ENCODE assay signal across 7 cellular contexts in the genomic region with DNA sequence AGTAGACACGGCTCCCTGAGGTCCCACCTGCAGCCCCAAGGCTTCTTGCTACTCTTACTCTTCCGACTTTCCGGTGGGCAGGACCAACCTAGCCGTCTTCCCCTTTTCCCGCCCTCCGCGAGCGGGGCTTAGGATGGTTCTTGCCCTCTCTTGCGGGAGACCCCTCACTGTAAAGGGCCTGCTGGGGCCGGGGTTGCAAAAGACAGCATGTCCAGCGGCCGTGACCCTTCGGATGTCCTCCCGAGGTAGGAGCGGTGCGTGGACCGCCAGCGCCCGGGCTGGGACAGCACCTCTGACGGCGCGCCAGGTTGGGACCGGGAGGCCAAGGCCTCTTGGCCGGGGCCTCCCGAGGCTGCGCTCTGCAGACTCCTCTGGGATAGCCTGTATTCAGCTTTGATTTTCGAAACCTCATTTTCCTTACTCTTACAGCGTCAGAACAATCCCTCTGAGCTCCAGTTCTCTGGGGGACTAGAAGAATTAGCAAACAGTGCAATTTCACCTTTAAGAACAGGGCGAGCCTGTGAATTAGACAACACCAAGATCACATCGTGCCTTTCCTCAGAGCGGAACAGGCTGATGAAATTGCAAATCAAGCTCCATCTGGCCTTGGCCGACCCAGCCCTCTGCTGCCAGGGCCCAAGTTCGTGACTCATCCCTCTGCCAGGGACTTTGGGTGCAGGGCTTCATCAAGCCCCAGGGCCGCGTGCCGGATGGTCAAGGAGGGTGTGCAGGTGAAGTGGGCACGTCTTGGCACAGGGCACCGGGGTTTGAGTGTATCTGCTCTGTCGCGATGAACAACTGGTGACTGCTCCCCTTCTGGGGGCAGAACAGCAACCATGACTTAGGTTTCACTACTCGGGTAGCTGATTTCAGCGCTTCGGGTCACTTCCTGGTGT. TPM values are rescaled to one million over a fixed set of nuclear protein-coding genes. Genes with fewer than 3 reads are reported as not detected.
DNase-seq lines count a peak whose midpoint lies in the region; ATAC-seq lines count a peak whose summit lies in the region.

No MANE protein-coding gene starts in this region.

- peak overlapping the region; percentile 48 for H3K4me3 ChIP-seq in ectodermal cell (ENCODE audit: insufficient read depth, low read depth, low read length)
- peak overlapping the region; percentile 62 for H3K4me3 ChIP-seq in mucosa of stomach (ENCODE audit: low read length)

- DNase-seq in LoVo (ENCODE audit: low spot score): peak; percentile 80
- no peak for DNase-seq in NCI-H226
- DNase-seq in NCI-H2196 treated with DMSO at 0.1 percent for 48 hours (lab: John Stamatoyannopoulos, UW; ENCODE audit: unreplicated experiment): no peak

- H3K36me3 ChIP-seq in ectodermal cell (ENCODE audit: control insufficient read depth, insufficient read depth, low read length) (no peaks in the 10 kb centered on the region), mucosa of stomach (ENCODE audit: control insufficient read depth, insufficient read depth, low read length) (no peaks in the 10 kb centered on the region)

- 35 to 36% methylated on average over 43 of the region's 43 CpGs for WGBS in ectodermal cell, 2 experiments

- H3K4me1 ChIP-seq in ectodermal cell (ENCODE audit: control insufficient read depth, insufficient read depth, low read length): no peaks in the 10 kb centered on the region
- H3K4me1 ChIP-seq in mucosa of stomach (ENCODE audit: control insufficient read depth, insufficient read depth, low read length): peaks cover 14% of the 10 kb centered on the region

- ATAC-seq in GM18868 (IDR thresholded peaks at IDR 0.05; ENCODE audit: unreplicated experiment): peak; percentile 26
- ATAC-seq in HG03354 (IDR thresholded peaks at IDR 0.05; ENCODE audit: poor library complexity, severe bottlenecking, unreplicated experiment): no peak

- H3K27ac ChIP-seq in ectodermal cell (ENCODE audit: insufficient read depth, low read depth, low read length, poor library complexity, severe bottlenecking): no peak overlapping the region

- H3K9me3 ChIP-seq in ectodermal cell (ENCODE audit: control insufficient read depth, low read length) (no peaks in the 10 kb centered on the region), mucosa of stomach (ENCODE audit: control insufficient read depth, low read length) (no peaks in the 10 kb centered on the region)

- H3K9ac ChIP-seq in mucosa of stomach (ENCODE audit: low read length): peak overlapping the region; percentile 83

- H3K27me3 ChIP-seq in ectodermal cell (ENCODE audit: control insufficient read depth, insufficient read depth, low read length, poor library complexity, severe bottlenecking) (peaks cover 56% of the 10 kb centered on the region), mucosa of stomach (ENCODE audit: control insufficient read depth, insufficient read depth, low read length) (peaks cover 4% of the 10 kb centered on the region)

RNA-seq across cellular contexts. Expression of a gene that starts 0.8 kb away (rescaled TPM):
- polyA plus RNA-seq in ectodermal cell (2013, experiment 1 of 4): 0.35 TPM
- polyA plus RNA-seq in ectodermal cell (2013, experiment 2 of 4): 0.59 TPM
- polyA plus RNA-seq in ectodermal cell (2013, experiment 3 of 4): 0.16 TPM
- 0.65 TPM for polyA plus RNA-seq in ectodermal cell (2013, experiment 4 of 4)

RNA-seq across cellular contexts. Expression of a gene that starts 58.4 kb away (rescaled TPM):
- 107 TPM for polyA plus RNA-seq in ectodermal cell (2013, experiment 1 of 4)
- polyA plus RNA-seq in ectodermal cell (2013, experiment 2 of 4): 96.4 TPM
- polyA plus RNA-seq in ectodermal cell (2013, experiment 3 of 4): 82.7 TPM
- polyA plus RNA-seq in ectodermal cell (2013, experiment 4 of 4): 79.6 TPM

RNA-seq across cellular contexts. Expression of a gene that starts 58.9 kb away (rescaled TPM):
- polyA plus RNA-seq in ectodermal cell (2013, experiment 1 of 4): 77.9 TPM
- polyA plus RNA-seq in ectodermal cell (2013, experiment 2 of 4): 77.1 TPM
- polyA plus RNA-seq in ectodermal cell (2013, experiment 3 of 4): 74.6 TPM
- polyA plus RNA-seq in ectodermal cell (2013, experiment 4 of 4): 83.0 TPM
